ENCODE assay signal across 1 cellular context in genomic region chr9:112328545-112328944, GRCh38.
TF ChIP-seq lines count a peak whose summit lies in the region.

No MANE protein-coding gene starts in this region.

TF ChIP-seq in WTC11, 78 proteins besides CTCF, POLR2A, EP300 and RAD21:
- TF ChIP-seq MYBL2 (CRISPR knock-in tag; IDR thresholded peaks at IDR 0.05) (no peak), ZNF121 (CRISPR knock-in tag; IDR thresholded peaks at IDR 0.05) (0 out of 2 replicates have a peak, but pooled peaks have one; percentile 7)
